ENCODE assay signal across 9 cellular contexts in the genomic region with DNA sequence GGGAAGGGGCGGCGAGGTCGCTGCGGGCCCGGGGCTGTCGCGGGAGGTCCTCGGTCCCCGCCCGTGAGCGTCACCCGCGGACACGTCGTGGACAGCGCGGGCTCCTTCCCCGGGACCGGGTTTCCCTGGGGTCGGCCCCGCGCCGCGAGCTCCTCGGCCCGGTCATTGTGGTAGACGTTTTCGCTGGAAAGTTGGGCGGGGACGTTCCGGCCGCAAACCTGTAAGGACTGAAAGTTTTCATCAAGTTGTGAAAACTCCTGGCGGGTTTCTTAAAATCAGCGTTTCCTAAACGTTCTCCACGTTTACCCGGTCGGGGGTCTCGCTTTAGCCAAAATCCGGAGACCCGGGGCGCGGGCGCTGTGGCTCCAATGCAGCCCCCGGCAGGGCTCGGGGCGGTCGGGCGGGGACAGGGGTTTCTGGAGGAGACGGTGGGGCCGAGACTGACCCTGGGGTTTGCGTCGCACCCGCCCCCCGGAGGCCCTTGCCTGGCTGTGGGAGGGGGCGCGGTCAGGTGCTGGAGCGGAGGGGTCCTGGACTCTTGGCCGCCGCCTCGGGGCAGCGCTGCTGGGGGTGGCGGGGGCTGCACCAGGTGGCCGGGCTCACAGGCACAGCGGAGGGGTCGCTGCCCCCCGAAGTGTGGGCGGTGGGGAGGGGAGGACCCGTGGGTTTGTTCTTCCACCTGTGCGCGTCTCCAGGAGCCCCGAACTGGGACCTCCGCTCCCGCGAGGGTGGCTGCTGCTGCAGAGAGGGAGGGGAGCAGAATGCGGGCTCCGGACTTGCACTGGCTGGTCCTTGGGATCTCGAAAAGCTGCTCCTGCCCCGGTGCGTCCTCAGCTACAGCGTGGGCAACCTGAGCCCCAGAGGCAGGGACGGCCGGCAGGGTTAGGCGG. TPM values are rescaled to one million over a fixed set of nuclear protein-coding genes. Genes with fewer than 3 reads are reported as not detected.
A peak's percentile ranks its signal among the peaks of the same experiment; 100 is the strongest.
DNase-seq lines count a peak whose midpoint lies in the region; ATAC-seq and TF ChIP-seq lines count a peak whose summit lies in the region.
"Had no signal": no experiment of that assay in that cellular context is flagged by ENCODE, and none has a peak within 500 bp of the region (broad histone marks: within the 10 kb centered on the region; RNA-seq: fewer than 3 reads in every experiment).

No MANE protein-coding gene starts in this region.

- H3K9me3 ChIP-seq in cardiac muscle cell (ENCODE audit: low read depth) (no peaks in the 10 kb centered on the region), colonic mucosa (no peaks in the 10 kb centered on the region), mononuclear cell (ENCODE audit: low read depth, low read length) (no peaks in the 10 kb centered on the region), vagina (no peaks in the 10 kb centered on the region)

- H3K4me3 ChIP-seq in cardiac muscle cell (peak overlapping the region; percentile 76), colonic mucosa (peak overlapping the region; percentile 61), mononuclear cell (ENCODE audit: low read length) (peak overlapping the region; percentile 48), vagina (peak overlapping the region; percentile 56 to 67)

- H3K36me3 ChIP-seq in cardiac muscle cell: peaks cover 3% of the 10 kb centered on the region
- H3K36me3 ChIP-seq in colonic mucosa: no peaks in the 10 kb centered on the region
- no peaks in the 10 kb centered on the region for H3K36me3 ChIP-seq in vagina

- intact Hi-C loops in cardiac septum (cut with DNase I) (no loop called here), colonic mucosa (cut with DNase I) (no loop called here), vagina (cut with DNase I) (no loop called here)

- H3K27me3 ChIP-seq in cardiac muscle cell (peaks cover 8% of the 10 kb centered on the region), colonic mucosa (no peaks in the 10 kb centered on the region), mononuclear cell (ENCODE audit: insufficient read depth, low read length) (peaks cover 24% of the 10 kb centered on the region), vagina (no peaks in the 10 kb centered on the region)

- no peak for TF ChIP-seq POLR2A in vagina (IDR thresholded peaks at IDR 0.05)

- ATAC-seq in HG02588 (IDR thresholded peaks at IDR 0.05; ENCODE audit: unreplicated experiment): no peak

- DNase-seq in cardiac muscle cell (ENCODE audit: low read depth in 1 of 2, low spot score in 1 of 2): peak in 1 of 2 donors; percentile 44
- DNase-seq in cardiac septum (ENCODE audit: low spot score): no peak
- no peak for DNase-seq in colonic mucosa
- no peak for DNase-seq in vagina (ENCODE audit: extremely low spot score in 2 of 2)
- DNase-seq in stimulated activated CD4-positive, alpha-beta T cell treated with anti-CD3 and anti-CD28 coated beads, Interleukin-2, amount 100 ng/mL, for 48 hours: no peak
- DNase-seq in SK-N-DZ (ENCODE audit: low spot score): no peak
- DNase-seq: HCEC 1CT had no signal

- no peak for TF ChIP-seq CTCF in cardiac muscle cell (IDR thresholded peaks at IDR 0.05; ENCODE audit: low read depth, low read length)
- TF ChIP-seq CTCF in colonic mucosa (IDR thresholded peaks at IDR 0.05): no peak
- no peak for TF ChIP-seq CTCF in vagina (IDR thresholded peaks at IDR 0.05)

- H3K4me1 ChIP-seq in cardiac muscle cell (ENCODE audit: low read depth) (peaks cover 10% of the 10 kb centered on the region), colonic mucosa (peaks cover 19% of the 10 kb centered on the region), mononuclear cell (ENCODE audit: insufficient read depth, low read length) (peaks cover 11% of the 10 kb centered on the region), vagina (peaks cover 26% of the 10 kb centered on the region)

- H3K27ac ChIP-seq in cardiac muscle cell (no peak overlapping the region), colonic mucosa (peak overlapping the region; percentile 2), vagina (peak overlapping the region; percentile 55)

- peak overlapping the region; percentile 55 to 58 for H3K9ac ChIP-seq in colonic mucosa (ENCODE audit: low read depth in 2 of 2, low read length in 2 of 2)

RNA-seq across cellular contexts. Expression of a gene that starts 0.8 kb away (rescaled TPM):
- total RNA-seq in cardiac muscle cell: 46.8 and 50.9 TPM in 2 replicates
- polyA plus RNA-seq in cardiac muscle cell: 43.8 and 44.6 TPM in 2 replicates
- total RNA-seq in cardiac septum: 13.9 TPM
- 10 to 100 TPM; 50.4 to 72.2 TPM for total RNA-seq in colonic mucosa
- total RNA-seq in mononuclear cell: 4.6 TPM
- total RNA-seq in vagina: 17.9 TPM
- 4.2 and 6.3 TPM in 2 replicates for polyA plus RNA-seq in SK-N-DZ (2014; cell fraction: cytosol; rRNA removed)
- polyA plus RNA-seq in SK-N-DZ (2014; cell fraction: nucleus; rRNA removed): 5.0 and 8.7 TPM in 2 replicates

RNA-seq across cellular contexts. Expression of a gene that starts 31.9 kb away (rescaled TPM):
- total RNA-seq in cardiac muscle cell: not detected in 2 replicates
- not detected in 2 replicates for polyA plus RNA-seq in cardiac muscle cell
- total RNA-seq in cardiac septum: 1.1 TPM
- under 1 TPM; 0.15 to 0.21 TPM for total RNA-seq in colonic mucosa
- total RNA-seq in mononuclear cell: not detected
- total RNA-seq in vagina: not detected
- polyA plus RNA-seq in SK-N-DZ (2014; cell fraction: cytosol; rRNA removed): 0.15 TPM in 1 of 2 replicates, not detected in the other
- not detected in 2 replicates for polyA plus RNA-seq in SK-N-DZ (2014; cell fraction: nucleus; rRNA removed)

RNA-seq across cellular contexts. Expression of a gene that starts 47.5 kb away (rescaled TPM):
- total RNA-seq in cardiac muscle cell (0.63 and 0.67 TPM in 2 replicates), cardiac septum (not detected), colonic mucosa (under 1 TPM; 0.10 to 0.16 TPM), mononuclear cell (under 0.01 TPM), vagina (not detected)
- polyA plus RNA-seq in cardiac muscle cell: 0.65 and 1.7 TPM in 2 replicates
- polyA plus RNA-seq in SK-N-DZ (2014; cell fraction: cytosol; rRNA removed): not detected in 2 replicates
- polyA plus RNA-seq in SK-N-DZ (2014; cell fraction: nucleus; rRNA removed): not detected in 2 replicates
